ENCODE assay signal across 8 cellular contexts in genomic region chr2:87476223-87476872, GRCh38.
DNase-seq lines count a peak whose midpoint lies in the region; ATAC-seq and TF ChIP-seq lines count a peak whose summit lies in the region.
"Not testable (repeated sequence)": the region's sequence is repeated elsewhere in the genome, so short reads cannot be mapped to it uniquely, and the experiment has no call there.

No MANE protein-coding gene starts in this region.

- H3K36me3 Mint-ChIP-seq in CD8-positive, alpha-beta memory T cell, result peaks cover 0 to 21% (median 0%) of the 10 kb centered on the region in 3 donors
- peaks cover 18% of the 10 kb centered on the region for H3K36me3 Mint-ChIP-seq in T-cell
- peaks cover 22% of the 10 kb centered on the region for H3K36me3 Mint-ChIP-seq in activated T-helper 1 cell treated with anti-CD3 and anti-CD28 coated beads, Interleukin-12 subunit alpha, Interleukin-12 subunit beta, Interleukin-2, Interleukin-4 antibody, amounts not matched to agents 30 ng/mL and 10 ng/mL and 1 ng/mL, durations not matched to agents 14 hours and 24 hours and 36 hours (ENCODE audit: low read depth)
- not testable (repeated sequence) for H3K36me3 Mint-ChIP-seq in effector memory CD8-positive, alpha-beta T cell (ENCODE audit: insufficient read depth); nephron (ENCODE audit: low read depth); type B pancreatic cell

- not testable (repeated sequence) for H3K27me3 ChIP-seq in CD8-positive, alpha-beta memory T cell (ENCODE audit: insufficient read depth, low read length, poor library complexity, severe bottlenecking); right cardiac atrium (ENCODE audit: control insufficient read depth, insufficient read depth)

- H3K4me3 ChIP-seq in CD8-positive, alpha-beta memory T cell (ENCODE audit: low read length); right cardiac atrium (ENCODE audit: low read length): not testable (repeated sequence)

- ATAC-seq in HG03354 (IDR thresholded peaks at IDR 0.05; ENCODE audit: poor library complexity, severe bottlenecking, unreplicated experiment) (peak; percentile 56), T-cell (replicated peaks in 1 of 4) (peak; percentile 32 to 54 (median 42)), right cardiac atrium (peak; percentile 42 to 55)
- ATAC-seq in effector memory CD8-positive, alpha-beta T cell (replicated peaks), result peak; percentile 35

- TF ChIP-seq CTCF in nephron (IDR thresholded peaks at IDR 0.05; ENCODE audit: unreplicated experiment in 3 of 3), result peak in 1 of 3 experiments; percentile 34
- TF ChIP-seq CTCF in type B pancreatic cell (conservative IDR thresholded peaks at IDR 0.05), result peak; percentile 48

- not testable (repeated sequence) for H3K4me1 ChIP-seq in CD8-positive, alpha-beta memory T cell (ENCODE audit: insufficient read depth, low read length); right cardiac atrium (ENCODE audit: control insufficient read depth, insufficient read depth, low read length)

- H3K27ac ChIP-seq in CD8-positive, alpha-beta memory T cell (ENCODE audit: low read depth, low read length); right cardiac atrium (ENCODE audit: low read length): not testable (repeated sequence)

- H3K27ac Mint-ChIP-seq in CD8-positive, alpha-beta memory T cell, result peak overlapping the region; percentile 72 to 98 (median 90)
- H3K27ac Mint-ChIP-seq in T-cell (peak overlapping the region in 1 of 2 donors; percentile 89), nephron (peak overlapping the region in 2 of 3 experiments; percentile 15 to 73)
- H3K27ac Mint-ChIP-seq in activated T-helper 1 cell treated with anti-CD3 and anti-CD28 coated beads, Interleukin-12 subunit alpha, Interleukin-12 subunit beta, Interleukin-2, Interleukin-4 antibody, amounts not matched to agents 30 ng/mL and 10 ng/mL and 1 ng/mL, durations not matched to agents 14 hours and 24 hours and 36 hours, result peak overlapping the region; percentile 77
- H3K27ac Mint-ChIP-seq in effector memory CD8-positive, alpha-beta T cell, result peak overlapping the region; percentile 82 to 95
- not testable (repeated sequence) for H3K27ac Mint-ChIP-seq in type B pancreatic cell

- H3K9me3 Mint-ChIP-seq in CD8-positive, alpha-beta memory T cell; T-cell; activated T-helper 1 cell treated with anti-CD3 and anti-CD28 coated beads, Interleukin-12 subunit alpha, Interleukin-12 subunit beta, Interleukin-2, Interleukin-4 antibody, amounts not matched to agents 30 ng/mL and 10 ng/mL and 1 ng/mL, durations not matched to agents 14 hours and 24 hours and 36 hours; effector memory CD8-positive, alpha-beta T cell; nephron; type B pancreatic cell: not testable (repeated sequence)

- not testable (repeated sequence) for H3K27me3 Mint-ChIP-seq in CD8-positive, alpha-beta memory T cell; T-cell; activated T-helper 1 cell treated with anti-CD3 and anti-CD28 coated beads, Interleukin-12 subunit alpha, Interleukin-12 subunit beta, Interleukin-2, Interleukin-4 antibody, amounts not matched to agents 30 ng/mL and 10 ng/mL and 1 ng/mL, durations not matched to agents 14 hours and 24 hours and 36 hours (ENCODE audit: insufficient read depth); effector memory CD8-positive, alpha-beta T cell; nephron (ENCODE audit: low read depth); type B pancreatic cell

- H3K9me3 ChIP-seq in CD8-positive, alpha-beta memory T cell (ENCODE audit: low read length); right cardiac atrium (ENCODE audit: control insufficient read depth, low read length): not testable (repeated sequence)

- WGBS in right cardiac atrium, result 61% methylated on average over 4 of the region's 5 CpGs

- intact Hi-C loops in activated T-helper 1 cell treated with anti-CD3 and anti-CD28 coated beads, Interleukin-12 subunit alpha, Interleukin-12 subunit beta, Interleukin-2, Interleukin-4 antibody, amounts not matched to agents 30 ng/mL and 10 ng/mL and 1 ng/mL, durations not matched to agents 14 hours and 24 hours and 36 hours (cut with micrococcal nuclease); right cardiac atrium (cut with DNase I): not testable (repeated sequence)

- POLR2A ChIA-PET in CD8-positive, alpha-beta memory T cell (lab: Charles Lee); T-cell (lab: Charles Lee): not testable (repeated sequence)

- H3K4me1 Mint-ChIP-seq in CD8-positive, alpha-beta memory T cell, result peaks cover 14 to 34% (median 27%) of the 10 kb centered on the region in 3 donors
- peaks cover 0 to 38% (median 8%) of the 10 kb centered on the region in 3 donors for H3K4me1 Mint-ChIP-seq in T-cell
- H3K4me1 Mint-ChIP-seq in activated T-helper 1 cell treated with anti-CD3 and anti-CD28 coated beads, Interleukin-12 subunit alpha, Interleukin-12 subunit beta, Interleukin-2, Interleukin-4 antibody, amounts not matched to agents 30 ng/mL and 10 ng/mL and 1 ng/mL, durations not matched to agents 14 hours and 24 hours and 36 hours (ENCODE audit: low read depth), result peaks cover 16% of the 10 kb centered on the region
- peaks cover 9 to 21% of the 10 kb centered on the region in 2 donors for H3K4me1 Mint-ChIP-seq in effector memory CD8-positive, alpha-beta T cell (ENCODE audit: low read depth in 2 of 2)
- H3K4me1 Mint-ChIP-seq in nephron; type B pancreatic cell (ENCODE audit: unreplicated experiment): not testable (repeated sequence)

- H3K36me3 ChIP-seq in CD8-positive, alpha-beta memory T cell (ENCODE audit: insufficient read depth, low read length), result not testable (repeated sequence)

- peak overlapping the region in 4 of 7 donors; percentile 23 to 82 (median 76) for H3K4me3 Mint-ChIP-seq in CD8-positive, alpha-beta memory T cell
- H3K4me3 Mint-ChIP-seq in T-cell, result peak overlapping the region in 1 of 3 donors; percentile 43
- H3K4me3 Mint-ChIP-seq in activated T-helper 1 cell treated with anti-CD3 and anti-CD28 coated beads, Interleukin-12 subunit alpha, Interleukin-12 subunit beta, Interleukin-2, Interleukin-4 antibody, amounts not matched to agents 30 ng/mL and 10 ng/mL and 1 ng/mL, durations not matched to agents 14 hours and 24 hours and 36 hours, result peak overlapping the region; percentile 53
- H3K4me3 Mint-ChIP-seq in effector memory CD8-positive, alpha-beta T cell, result peak overlapping the region; percentile 8 to 67
- H3K4me3 Mint-ChIP-seq in nephron, type B pancreatic cell: not testable (repeated sequence)

- not testable (repeated sequence) for DNase-seq in CD8-positive, alpha-beta memory T cell; T-cell; activated T-helper 1 cell treated with anti-CD3 and anti-CD28 coated beads, Interleukin-12 subunit alpha, Interleukin-12 subunit beta, Interleukin-2, Interleukin-4 antibody, amounts not matched to agents 30 ng/mL and 10 ng/mL and 1 ng/mL, durations not matched to agents 14 hours and 24 hours and 36 hours (ENCODE audit: low spot score); effector memory CD8-positive, alpha-beta T cell; right cardiac atrium; type B pancreatic cell (ENCODE audit: extremely low spot score, unreplicated experiment)

- CTCF ChIA-PET in CD8-positive, alpha-beta memory T cell (lab: Charles Lee); T-cell (lab: Charles Lee): not testable (repeated sequence)
